8 cellular contexts compared by ENCODE assay signal in the genomic region with DNA sequence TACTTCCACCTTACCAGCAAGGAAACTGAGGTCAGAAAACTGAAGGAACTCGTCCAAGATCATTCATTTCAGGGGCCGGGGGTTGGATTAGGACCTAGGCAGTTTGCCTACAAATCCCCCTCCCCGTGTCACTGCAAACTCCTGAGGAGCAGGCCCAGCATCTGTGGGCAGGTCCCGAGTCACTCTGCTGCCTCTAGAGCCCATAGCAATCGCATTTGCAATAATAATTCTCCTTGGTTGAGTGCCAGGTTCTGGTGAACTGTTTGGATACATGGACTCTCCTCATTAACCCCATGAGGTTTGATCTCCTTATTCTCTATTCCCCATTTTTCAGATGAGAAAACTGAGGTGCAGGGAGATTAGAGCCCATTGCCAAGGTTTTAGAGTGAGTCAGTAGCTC.
DNase-seq lines count a peak whose midpoint lies in the region.

No MANE protein-coding gene starts in this region.

- H3K27me3 ChIP-seq in mucosa of stomach (ENCODE audit: control insufficient read depth, insufficient read depth, low read length) = no peaks in the 10 kb centered on the region

- peaks cover 9% of the 10 kb centered on the region for H3K4me1 ChIP-seq in mucosa of stomach (ENCODE audit: control insufficient read depth, insufficient read depth, low read length)

- H3K9me3 ChIP-seq in mucosa of stomach (ENCODE audit: control insufficient read depth, low read length) = no peaks in the 10 kb centered on the region

- peaks cover 2% of the 10 kb centered on the region for H3K36me3 ChIP-seq in mucosa of stomach (ENCODE audit: control insufficient read depth, insufficient read depth, low read length)

- peak overlapping the region; percentile 7 for H3K4me3 ChIP-seq in mucosa of stomach (ENCODE audit: low read length)

- H3K9ac ChIP-seq in mucosa of stomach (ENCODE audit: low read length) = peak overlapping the region; percentile 44

- peak; percentile 51 for DNase-seq in EL
- DNase-seq in MV-4-11 (lab: John Stamatoyannopoulos, UW) = peak; percentile 35
- DNase-seq in cerebellar cortex (ENCODE audit: low spot score) = peak; percentile 23
- DNase-seq in stimulated activated CD4-positive, alpha-beta T cell treated with anti-CD3 and anti-CD28 coated beads, Interleukin-4, amount 100 ng/mL, for 24 hours = no peak
- no peak for DNase-seq in T-helper 9 cell
- no peak for DNase-seq in substantia nigra (lab: John Stamatoyannopoulos, UW)
- no peak for DNase-seq in stimulated activated naive CD4-positive, alpha-beta T cell treated with Interleukin-2 at 50 U/mL for 16 hours (lab: John Stamatoyannopoulos, UW)

- no peak overlapping the region for H3K27ac ChIP-seq in substantia nigra (ENCODE audit: low read depth, low read length, poor library complexity, severe bottlenecking)

Comparison
In these comparisons a context has a peak if more than half of its experiments do, and no peak if none do; other contexts are left out.
1. DNase-seq: peak in EL (single experiment), MV-4-11 (single experiment) and cerebellar cortex (single experiment); none in stimulated activated CD4-positive, alpha-beta T cell treated with anti-CD3 and anti-CD28 coated beads, Interleukin-4, amount 100 ng/mL, for 24 hours (single experiment), T-helper 9 cell (single experiment), substantia nigra (0 of 49) and stimulated activated naive CD4-positive, alpha-beta T cell treated with Interleukin-2 at 50 U/mL for 16 hours (single experiment).